ENCODE assay signal across 8 cellular contexts in genomic region chr17:27651411-27652345, GRCh38. TPM values are rescaled to one million over a fixed set of nuclear protein-coding genes. Genes with fewer than 3 reads are reported as not detected.
DNase-seq lines count a peak whose midpoint lies in the region; ATAC-seq and TF ChIP-seq lines count a peak whose summit lies in the region.

No MANE protein-coding gene starts in this region.

- no peaks in the 10 kb centered on the region for H3K79me1 ChIP-seq in mesendoderm (ENCODE audit: low read length)

- CTCF ChIA-PET in activated CD4-positive, alpha-beta T cell treated with anti-CD3 and anti-CD28 coated beads, Interleukin-2, amount 10 ng/mL, durations not matched to agents 7 days and 5 days (lab: Charles Lee) = interaction anchor here (0.6 to 4.1 kb wide), 17 partner anchors 12 to 592 kb away, joined by 3 to 17 read pairs (median 4); partner anchors contain the start of gene LGALS9

- POLR2A ChIA-PET in activated CD4-positive, alpha-beta T cell treated with anti-CD3 and anti-CD28 coated beads, Interleukin-2, amount 10 ng/mL, durations not matched to agents 7 days and 5 days (lab: Charles Lee) = no interaction called here

- H3K4me3 Mint-ChIP-seq in activated CD4-positive, alpha-beta T cell treated with anti-CD3 and anti-CD28 coated beads, Interleukin-2, amount 10 ng/mL, durations not matched to agents 7 days and 5 days = no peak overlapping the region

- ATAC-seq in HG02840 (IDR thresholded peaks at IDR 0.05; ENCODE audit: low FRiP score, unreplicated experiment) = no peak
- no peak for ATAC-seq in HG03039 (IDR thresholded peaks at IDR 0.05; ENCODE audit: unreplicated experiment)

- no peak overlapping the region for H3K9ac ChIP-seq in mesendoderm (ENCODE audit: low read length)

- H3K4me3 ChIP-seq in LNCaP clone FGC (ENCODE audit: low read depth, low read length) = no peak overlapping the region
- H3K4me3 ChIP-seq in mesendoderm (ENCODE audit: low read length) = no peak overlapping the region

- peak; percentile 77 for TF ChIP-seq CTCF in LNCaP clone FGC (IDR thresholded peaks at IDR 0.05; ENCODE audit: control insufficient read depth, extremely low read depth, insufficient read depth)

- H3K9me3 Mint-ChIP-seq in activated CD4-positive, alpha-beta T cell treated with anti-CD3 and anti-CD28 coated beads, Interleukin-2, amount 10 ng/mL, durations not matched to agents 7 days and 5 days = no peaks in the 10 kb centered on the region

- peaks cover 13% of the 10 kb centered on the region for H3K4me1 Mint-ChIP-seq in activated CD4-positive, alpha-beta T cell treated with anti-CD3 and anti-CD28 coated beads, Interleukin-2, amount 10 ng/mL, durations not matched to agents 7 days and 5 days

- H2AK5ac ChIP-seq in mesendoderm (ENCODE audit: low read length) = no peak overlapping the region

- no peak overlapping the region for H2BK15ac ChIP-seq in mesendoderm (replicated peaks; ENCODE audit: low read depth)

- H4K5ac ChIP-seq in mesendoderm (ENCODE audit: low read length) = no peak overlapping the region

- no peak overlapping the region for H3K56ac ChIP-seq in mesendoderm (ENCODE audit: low read length)

- no peak overlapping the region for H2BK5ac ChIP-seq in mesendoderm (ENCODE audit: low read length)

- no peak overlapping the region for H3K27ac ChIP-seq in mesendoderm (ENCODE audit: low read depth, low read length)

- no peaks in the 10 kb centered on the region for H3K4me1 ChIP-seq in mesendoderm (ENCODE audit: control insufficient read depth, low read depth, low read length)

- no peak overlapping the region for H3K18ac ChIP-seq in mesendoderm (ENCODE audit: low read length)

- DNase-seq in DMS53 treated with DMSO at 0.1 percent for 48 hours (lab: John Stamatoyannopoulos, UW; ENCODE audit: unreplicated experiment) (peak; percentile 37), LNCaP clone FGC (ENCODE audit: low read depth) (no peak), dedifferentiated amniotic fluid mesenchymal stem cell (ENCODE audit: extremely low spot score) (peak; percentile 16), mesendoderm (peak; percentile 36)
- DNase-seq in activated CD4-positive, alpha-beta T cell treated with anti-CD3 and anti-CD28 coated beads, Interleukin-2, amount 10 ng/mL, durations not matched to agents 7 days and 5 days = peak; percentile 79
- peak; percentile 24 to 34 for DNase-seq in stimulated activated CD8-positive, alpha-beta memory T cell treated with anti-CD3 and anti-CD28 coated beads, Interleukin-4, amount 100 ng/mL, for 4 hours (ENCODE audit: low read depth in 2 of 2, low spot score in 1 of 2)

- no peak overlapping the region for H3K23ac ChIP-seq in mesendoderm (ENCODE audit: low read length)

- H3K36me3 ChIP-seq in mesendoderm (ENCODE audit: control insufficient read depth, insufficient read depth, low read length) = no peaks in the 10 kb centered on the region

- H3K27ac Mint-ChIP-seq in activated CD4-positive, alpha-beta T cell treated with anti-CD3 and anti-CD28 coated beads, Interleukin-2, amount 10 ng/mL, durations not matched to agents 7 days and 5 days = no peak overlapping the region

- no peaks in the 10 kb centered on the region for H3K27me3 ChIP-seq in mesendoderm (ENCODE audit: insufficient read depth, low read length, poor library complexity)

- no peaks in the 10 kb centered on the region for H3K27me3 Mint-ChIP-seq in activated CD4-positive, alpha-beta T cell treated with anti-CD3 and anti-CD28 coated beads, Interleukin-2, amount 10 ng/mL, durations not matched to agents 7 days and 5 days

- H4K8ac ChIP-seq in mesendoderm (ENCODE audit: low read depth, low read length) = no peak overlapping the region

- peaks cover 14% of the 10 kb centered on the region for H3K36me3 Mint-ChIP-seq in activated CD4-positive, alpha-beta T cell treated with anti-CD3 and anti-CD28 coated beads, Interleukin-2, amount 10 ng/mL, durations not matched to agents 7 days and 5 days (ENCODE audit: low read depth)

- H3K79me2 ChIP-seq in mesendoderm (ENCODE audit: control insufficient read depth, insufficient read depth, low read length) = no peaks in the 10 kb centered on the region

- H2BK120ac ChIP-seq in mesendoderm (ENCODE audit: low read depth, low read length) = no peak overlapping the region

- no CpG with 5 or more reads among the region's 16 CpGs for WGBS in mesendoderm (ENCODE audit: extremely low coverage, insufficient coverage, low lambda C conversion rate)

- H3K4me2 ChIP-seq in mesendoderm (ENCODE audit: low read length) = no peak overlapping the region

- no peak overlapping the region for H3K4ac ChIP-seq in mesendoderm (ENCODE audit: low read depth, low read length)

RNA-seq across cellular contexts. Expression of gene LGALS9, which starts 20.7 kb away (rescaled TPM):
- 100 to 1,000 TPM; 223 to 233 TPM for total RNA-seq in activated CD4-positive, alpha-beta T cell treated with anti-CD3 and anti-CD28 coated beads, Interleukin-2, amount 10 ng/mL, durations not matched to agents 7 days and 5 days
- polyA plus RNA-seq in mesendoderm (2013, experiment 1 of 2) = 0.29 TPM
- polyA plus RNA-seq in mesendoderm (2013, experiment 2 of 2) = 0.48 TPM
